In the genomic region with DNA sequence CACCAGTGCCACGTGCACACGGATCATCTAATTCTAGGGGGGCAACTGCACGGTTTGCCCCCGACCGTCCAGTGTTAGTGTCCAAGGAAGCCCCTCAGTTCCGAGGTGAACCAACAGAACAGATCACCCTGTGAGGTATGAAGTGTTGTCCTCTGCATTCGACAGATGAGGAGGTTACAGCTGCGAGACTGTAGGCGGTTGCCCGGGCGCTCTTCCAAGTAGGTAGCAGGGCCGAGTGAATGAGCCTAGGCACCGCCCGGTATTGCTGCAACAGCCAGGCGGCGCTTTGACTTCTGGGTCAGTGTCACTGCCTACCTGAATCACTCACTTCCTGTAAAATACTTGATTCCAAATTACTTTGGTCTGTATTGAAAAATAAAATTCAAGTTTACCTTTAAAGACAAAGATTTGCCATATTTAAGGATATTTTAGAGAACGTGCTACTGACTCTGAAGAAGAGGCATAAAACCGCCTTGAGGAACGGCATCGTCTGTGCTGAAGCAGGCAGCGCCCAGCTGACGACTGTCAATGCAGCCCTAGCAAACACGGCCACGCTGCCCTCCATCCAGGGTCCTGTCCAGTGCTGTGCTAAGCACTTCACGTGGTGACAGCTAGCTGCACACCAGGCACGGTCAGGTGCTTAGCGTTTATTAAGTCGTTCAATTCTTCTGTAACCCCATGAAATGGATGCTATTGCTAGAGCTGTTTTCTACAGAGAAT, we compare ENCODE assay signal across 10 cellular contexts. TPM values are rescaled to one million over a fixed set of nuclear protein-coding genes. Genes with fewer than 3 reads are reported as not detected.
DNase-seq lines count a peak whose midpoint lies in the region; ATAC-seq, FAIRE-seq and TF ChIP-seq lines count a peak whose summit lies in the region.
"Had no signal": no experiment of that assay in that cellular context is flagged by ENCODE, and none has a peak within 500 bp of the region (broad histone marks: within the 10 kb centered on the region; RNA-seq: fewer than 3 reads in every experiment).

No MANE protein-coding gene starts in this region.

- H3K4me1 ChIP-seq in A673 (ENCODE audit: insufficient read depth, low read length, poor library complexity, severe bottlenecking) (no peaks in the 10 kb centered on the region), kidney (ENCODE audit: control insufficient read depth in 1 of 2, insufficient read depth in 1 of 2, low read depth in 1 of 2, low read length in 2 of 2) (no peaks in the 10 kb centered on the region), uterus (no peaks in the 10 kb centered on the region)

- BruUV-seq in A673 (replicated peaks; lab: Mats Ljungman, UMichigan) = no TSS peak

- H3K27ac ChIP-seq in A673 (ENCODE audit: low read depth, low read length, poor library complexity, severe bottlenecking) = no peak overlapping the region
- H3K27ac ChIP-seq in kidney (ENCODE audit: low read depth in 2 of 2, low read length in 2 of 2) = no peak overlapping the region
- no peak overlapping the region for H3K27ac ChIP-seq in uterus

- H3K27me3 ChIP-seq in A673 (replicated peaks; ENCODE audit: insufficient read depth, low read depth, low read length, poor library complexity) (no peaks in the 10 kb centered on the region), uterus (no peaks in the 10 kb centered on the region)

- H3K9ac ChIP-seq in kidney (ENCODE audit: low read length in 2 of 2) = no peak overlapping the region

- TF ChIP-seq CTCF in A673 (conservative IDR thresholded peaks at IDR 0.05; ENCODE audit: low read depth, low read length) = 0 out of 2 replicates have a peak, but pooled peaks have one; percentile 29
- no peak for TF ChIP-seq CTCF in kidney (IDR thresholded peaks at IDR 0.05; ENCODE audit: borderline replicate concordance, extremely low read depth, insufficient read depth)
- no peak for TF ChIP-seq CTCF in uterus (IDR thresholded peaks at IDR 0.05)

- intact Hi-C loops in A673 (cut with micrococcal nuclease; ENCODE audit: unreplicated experiment) (no loop called here), kidney (cut with DNase I) (no loop called here), uterus (cut with DNase I; ENCODE audit: low total_unique reads) (no loop called here)

- no peak for ATAC-seq in HG03378 (IDR thresholded peaks at IDR 0.05; ENCODE audit: unreplicated experiment)

- POLR2A ChIA-PET in A673 (lab: Charles Lee; ENCODE audit: low non-redundant PET) = no interaction called here

- DNase-seq in A673 (ENCODE audit: low spot score) (peak; percentile 35), NCI-H1092 treated with DMSO at 0.1 percent for 48 hours (lab: John Stamatoyannopoulos, UW) (peak; percentile 63), activated T-cell treated with anti-CD3 and anti-CD28 coated beads for 24 hours (ENCODE audit: low read depth) (peak; percentile 30), kidney (peak; percentile 53), NCI-H2227 (lab: John Stamatoyannopoulos, UW; ENCODE audit: unreplicated experiment) (no peak), uterus (no peak), NCI-H446 treated with DMSO at 0.1 percent for 48 hours (lab: John Stamatoyannopoulos, UW) (no peak)
- DNase-seq: DND-41 had no signal

- H3K9me3 ChIP-seq in A673 (ENCODE audit: low read depth, low read length, poor library complexity, severe bottlenecking) = no peaks in the 10 kb centered on the region
- no peaks in the 10 kb centered on the region for H3K9me3 ChIP-seq in kidney (ENCODE audit: control insufficient read depth in 1 of 2, low read length in 2 of 2)
- no peaks in the 10 kb centered on the region for H3K9me3 ChIP-seq in uterus

- CTCF ChIA-PET in A673 (lab: Charles Lee) = no interaction called here

- TF ChIP-seq POLR2A in uterus (IDR thresholded peaks at IDR 0.05) = no peak

- H3K4me3 ChIP-seq in A673 (ENCODE audit: low read depth, low read length, poor library complexity, severe bottlenecking) (no peak overlapping the region), kidney (ENCODE audit: low read length in 2 of 2) (no peak overlapping the region), uterus (no peak overlapping the region)

- H3K36me3 ChIP-seq in A673 (ENCODE audit: insufficient read depth, low read length, poor library complexity, severe bottlenecking) = no peaks in the 10 kb centered on the region
- H3K36me3 ChIP-seq in kidney (ENCODE audit: control insufficient read depth in 1 of 2, insufficient read depth in 2 of 2, low read length in 2 of 2) = no peaks in the 10 kb centered on the region
- no peaks in the 10 kb centered on the region for H3K36me3 ChIP-seq in uterus

- FAIRE-seq in kidney (lab: Jason Lieb, UNC) = no peak

RNA-seq across cellular contexts. Expression of a gene that starts 19.3 kb away (rescaled TPM):
- total RNA-seq in A673 (2021) (22.1 and 24.1 TPM in 2 replicates), kidney (28.8 TPM), uterus (10 to 100 TPM in 3 of 4 donors, 1 to 10 TPM in 1; 8.5 to 31.6 (median 17.2) TPM)
- 4.2 TPM for polyA plus RNA-seq in kidney (ENCODE audit: insufficient read depth, low read depth, low replicate concordance)

RNA-seq across cellular contexts. Expression of a gene that starts 27.3 kb away (rescaled TPM):
- total RNA-seq in A673 (2021) (not detected in 2 replicates), kidney (not detected), uterus (not detected)
- not detected for polyA plus RNA-seq in kidney (ENCODE audit: insufficient read depth, low read depth, low replicate concordance)
- total RNA-seq: activated CD8-positive, alpha-beta memory T cell treated with anti-CD3 and anti-CD28 coated beads for 36 hours had no signal

Comparison
In these comparisons a context has a peak if more than half of its experiments do, and no peak if none do; other contexts are left out.
1. DNase-seq: peak in A673 (single experiment), NCI-H1092 treated with DMSO at 0.1 percent for 48 hours (single experiment), activated T-cell treated with anti-CD3 and anti-CD28 coated beads for 24 hours (single experiment) and kidney (single experiment); none in NCI-H2227 (single experiment), uterus (0 of 2) and NCI-H446 treated with DMSO at 0.1 percent for 48 hours (single experiment).